19 cellular contexts compared by ENCODE assay signal in the genomic region with DNA sequence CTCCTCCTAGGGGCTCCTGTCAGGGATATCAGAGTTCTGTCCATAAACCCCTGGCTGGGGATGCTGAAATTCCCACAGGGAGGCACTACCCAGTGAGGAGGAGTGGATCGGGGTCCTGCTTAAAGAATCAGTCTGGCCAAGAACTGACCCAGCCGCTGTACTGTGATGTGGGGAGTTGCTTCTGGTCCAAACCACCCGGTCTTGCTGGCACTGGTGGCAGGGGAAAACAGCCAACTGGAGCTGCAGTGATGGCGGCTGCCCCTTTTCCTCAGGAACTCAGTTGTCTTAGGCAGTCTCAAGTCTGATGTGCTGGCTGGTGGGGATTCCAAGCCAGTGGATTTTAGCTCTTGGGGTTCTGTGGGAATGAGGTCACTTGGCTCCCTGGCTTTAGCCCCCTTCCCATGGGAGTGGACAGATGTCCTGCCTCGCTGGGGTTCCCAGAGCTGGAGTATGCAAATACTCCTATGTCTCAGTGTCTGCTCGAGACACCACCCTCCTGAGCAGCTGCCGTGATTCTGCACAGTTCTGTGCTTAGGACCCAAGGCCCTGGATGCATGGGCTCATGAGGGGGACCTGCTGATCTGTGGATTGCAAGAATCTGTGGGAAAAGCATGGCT.
A peak's percentile ranks its signal among the peaks of the same experiment; 100 is the strongest.
DNase-seq lines count a peak whose midpoint lies in the region; ATAC-seq lines count a peak whose summit lies in the region.
"Had no signal": no experiment of that assay in that cellular context is flagged by ENCODE, and none has a peak within 500 bp of the region (broad histone marks: within the 10 kb centered on the region; RNA-seq: fewer than 3 reads in every experiment).

No MANE protein-coding gene starts in this region.

- peaks cover 18 to 20% of the 10 kb centered on the region in 2 donors for H3K9me3 Mint-ChIP-seq in stimulated activated naive CD8-positive, alpha-beta T cell treated with anti-CD3 and anti-CD28 coated beads, Interleukin-15, amount 100 ng/mL, for 72 hours

- no peak overlapping the region for H3K27ac ChIP-seq in caudate nucleus (ENCODE audit: low read depth, low read length)
- H3K27ac ChIP-seq: KMS-11, Peyer's patch had no signal

- intact Hi-C loops in left ventricle myocardium superior (cut with micrococcal nuclease), result no loop called here

- ATAC-seq in left ventricle myocardium superior, result peak; percentile 51
- no peak for ATAC-seq in stimulated activated naive CD8-positive, alpha-beta T cell treated with anti-CD3 and anti-CD28 coated beads, Interleukin-15, amount 100 ng/mL, for 72 hours

- peak; percentile 29 for DNase-seq in Ammon's horn (ENCODE audit: low spot score)
- DNase-seq in caudate nucleus (lab: John Stamatoyannopoulos, UW), result peak in 35 of 61 donors; percentile 3 to 43 (median 17)
- DNase-seq in left ventricle myocardium superior, result no peak
- peak in 32 of 56 donors; percentile 2 to 55 (median 18) for DNase-seq in nucleus accumbens (lab: John Stamatoyannopoulos, UW)
- no peak for DNase-seq in activated CD8-positive, alpha-beta memory T cell treated with anti-CD3 and anti-CD28 coated beads, Interleukin-2, amount 50 U/mL, for 4 hours
- no peak for DNase-seq in stimulated activated naive CD8-positive, alpha-beta T cell treated with anti-CD3 and anti-CD28 coated beads, Interleukin-15, amount 100 ng/mL, for 72 hours
- DNase-seq in NCI-H1105 (lab: John Stamatoyannopoulos, UW), result no peak
- no peak for DNase-seq in SIG-M5 (lab: John Stamatoyannopoulos, UW)
- DNase-seq: EL, H7, NCI-H1694, NCI-H2081, NCI-H2171, NCI-H524 treated with DMSO at 0.1 percent for 48 hours, NCI-H82, Peyer's patch had no signal

- H3K27ac Mint-ChIP-seq in stimulated activated naive CD8-positive, alpha-beta T cell treated with anti-CD3 and anti-CD28 coated beads, Interleukin-15, amount 100 ng/mL, for 72 hours, result no peak overlapping the region
- H3K27ac Mint-ChIP-seq: B cell, CD14-positive monocyte had no signal

- H3K4me3 Mint-ChIP-seq in stimulated activated naive CD8-positive, alpha-beta T cell treated with anti-CD3 and anti-CD28 coated beads, Interleukin-15, amount 100 ng/mL, for 72 hours, result no peak overlapping the region
- H3K4me3 Mint-ChIP-seq: B cell, CD14-positive monocyte had no signal

- H3K27me3 Mint-ChIP-seq in stimulated activated naive CD8-positive, alpha-beta T cell treated with anti-CD3 and anti-CD28 coated beads, Interleukin-15, amount 100 ng/mL, for 72 hours, result no peaks in the 10 kb centered on the region
- H3K27me3 Mint-ChIP-seq: B cell had no signal

- H3K4me1 Mint-ChIP-seq in stimulated activated naive CD8-positive, alpha-beta T cell treated with anti-CD3 and anti-CD28 coated beads, Interleukin-15, amount 100 ng/mL, for 72 hours, result peaks cover 4% of the 10 kb centered on the region

Comparison
In these comparisons a context has a peak if more than half of its experiments do, and no peak if none do; other contexts are left out.
1. DNase-seq: peak in Ammon's horn (single experiment), caudate nucleus (35 of 61) and nucleus accumbens (32 of 56); none in left ventricle myocardium superior (single experiment), activated CD8-positive, alpha-beta memory T cell treated with anti-CD3 and anti-CD28 coated beads, Interleukin-2, amount 50 U/mL, for 4 hours (single experiment), stimulated activated naive CD8-positive, alpha-beta T cell treated with anti-CD3 and anti-CD28 coated beads, Interleukin-15, amount 100 ng/mL, for 72 hours (0 of 2), NCI-H1105 (single experiment) and SIG-M5 (single experiment).